ENCODE assay signal across 8 cellular contexts in genomic region chr11:95150977-95151684, GRCh38.
A peak's percentile ranks its signal among the peaks of the same experiment; 100 is the strongest.
DNase-seq lines count a peak whose midpoint lies in the region; ATAC-seq and TF ChIP-seq lines count a peak whose summit lies in the region.

No MANE protein-coding gene starts in this region.

- intact Hi-C loops in lower lobe of right lung (cut with DNase I), result loop anchor here (10.0 kb wide), 2 partner anchors 554 to 614 kb away; no protein-coding TSS in a partner anchor

- 1% methylated on average over 53 of the region's 53 CpGs for WGBS in ectodermal cell, 2 experiments

- in situ Hi-C loops in GM18951 (cut with MboI; ENCODE audit: low sequenced_read_pairs, unreplicated experiment), result loop anchor here (5.0 to 25.0 kb wide), 2 partner anchors 611 to 1286 kb away; no protein-coding TSS in a partner anchor

- H3K27ac ChIP-seq in ectodermal cell (ENCODE audit: insufficient read depth, low read depth, low read length, poor library complexity, severe bottlenecking) (peak overlapping the region; percentile 33), lower lobe of right lung (peak overlapping the region; percentile 97)

- H3K4me3 ChIP-seq in ectodermal cell (ENCODE audit: insufficient read depth, low read depth, low read length) (peak overlapping the region; percentile 52), lower lobe of right lung (peak overlapping the region; percentile 79)

- TF ChIP-seq POLR2A in GM18951 (IDR thresholded peaks at IDR 0.05; ENCODE audit: extremely low read depth, insufficient read depth, insufficient read length), result peak; percentile 68

- TF ChIP-seq CTCF in lower lobe of right lung (IDR thresholded peaks at IDR 0.05), result peak; percentile 71

- DNase-seq in AG20443 (ENCODE audit: low spot score), result peak; percentile 95
- DNase-seq in NCI-H460 (ENCODE audit: extremely low read depth, low read depth), result peak; percentile 88
- peak; percentile 93 for DNase-seq in activated CD4-positive, alpha-beta memory T cell treated with anti-CD3 and anti-CD28 coated beads, Interleukin-2, amount 10 ng/mL, durations not matched to agents 7 days and 5 days
- DNase-seq in lower lobe of right lung, result peak; percentile 93
- DNase-seq in stimulated activated CD4-positive, alpha-beta T cell treated with anti-CD3 and anti-CD28 coated beads, TNF-alpha, amount 100 ng/mL, for 1 hour (ENCODE audit: low read depth in 3 of 3, low spot score in 1 of 3), result peak; percentile 74 to 84 (median 76)

- POLR2A ChIA-PET in activated CD4-positive, alpha-beta memory T cell treated with anti-CD3 and anti-CD28 coated beads, Interleukin-2, amount 10 ng/mL, durations not matched to agents 7 days and 5 days (lab: Charles Lee), result interaction anchor here (0.8 to 8.8 kb wide), 15 partner anchors 14 to 1239 kb away, joined by 3 to 88 read pairs (median 5); partner anchors contain the start of genes CCDC82, CEP57, CWC15 and ENDOD1

- ATAC-seq in HG03175 (IDR thresholded peaks at IDR 0.05; ENCODE audit: unreplicated experiment) (peak; percentile 86), lower lobe of right lung (peak; percentile 93 to 94)

- H3K36me3 Mint-ChIP-seq in activated CD4-positive, alpha-beta memory T cell treated with anti-CD3 and anti-CD28 coated beads, Interleukin-2, amount 10 ng/mL, durations not matched to agents 7 days and 5 days (ENCODE audit: low read depth), result no peaks in the 10 kb centered on the region

- H3K9me3 Mint-ChIP-seq in activated CD4-positive, alpha-beta memory T cell treated with anti-CD3 and anti-CD28 coated beads, Interleukin-2, amount 10 ng/mL, durations not matched to agents 7 days and 5 days, result no peaks in the 10 kb centered on the region

- CTCF ChIA-PET in activated CD4-positive, alpha-beta memory T cell treated with anti-CD3 and anti-CD28 coated beads, Interleukin-2, amount 10 ng/mL, durations not matched to agents 7 days and 5 days (lab: Charles Lee), result interaction anchor here (0.8 to 14.8 kb wide), 20 partner anchors 9 to 639 kb away, joined by 3 to 293 read pairs (median 11); partner anchors contain the start of genes CEP57, CWC15, ENDOD1 and FAM76B

- peaks cover 4% of the 10 kb centered on the region for H3K27me3 Mint-ChIP-seq in activated CD4-positive, alpha-beta memory T cell treated with anti-CD3 and anti-CD28 coated beads, Interleukin-2, amount 10 ng/mL, durations not matched to agents 7 days and 5 days

- H3K9me3 ChIP-seq in ectodermal cell (ENCODE audit: control insufficient read depth, low read length) (no peaks in the 10 kb centered on the region), lower lobe of right lung (no peaks in the 10 kb centered on the region)

- peaks cover 45% of the 10 kb centered on the region for H3K4me1 Mint-ChIP-seq in activated CD4-positive, alpha-beta memory T cell treated with anti-CD3 and anti-CD28 coated beads, Interleukin-2, amount 10 ng/mL, durations not matched to agents 7 days and 5 days

- H3K4me3 Mint-ChIP-seq in activated CD4-positive, alpha-beta memory T cell treated with anti-CD3 and anti-CD28 coated beads, Interleukin-2, amount 10 ng/mL, durations not matched to agents 7 days and 5 days, result peak overlapping the region; percentile 85

- H3K36me3 ChIP-seq in ectodermal cell (ENCODE audit: control insufficient read depth, insufficient read depth, low read length) (no peaks in the 10 kb centered on the region), lower lobe of right lung (no peaks in the 10 kb centered on the region)

- peak overlapping the region; percentile 86 for H3K27ac Mint-ChIP-seq in activated CD4-positive, alpha-beta memory T cell treated with anti-CD3 and anti-CD28 coated beads, Interleukin-2, amount 10 ng/mL, durations not matched to agents 7 days and 5 days

- peaks cover 49% of the 10 kb centered on the region for H3K27me3 ChIP-seq in ectodermal cell (ENCODE audit: control insufficient read depth, insufficient read depth, low read length, poor library complexity, severe bottlenecking)
- H3K27me3 ChIP-seq in lower lobe of right lung (ENCODE audit: low read depth), result no peaks in the 10 kb centered on the region

- H3K4me1 ChIP-seq in ectodermal cell (ENCODE audit: control insufficient read depth, insufficient read depth, low read length) (peaks cover 16% of the 10 kb centered on the region), lower lobe of right lung (peaks cover 53% of the 10 kb centered on the region)

Comparison
In these comparisons a context has a peak if more than half of its experiments do, and no peak if none do; other contexts are left out.
1. Peak in every context shown above with its lines: DNase-seq, ATAC-seq, H3K4me3 ChIP-seq and H3K27ac ChIP-seq.